Comparison of ENCODE assay signal across 20 cellular contexts in the genomic region with DNA sequence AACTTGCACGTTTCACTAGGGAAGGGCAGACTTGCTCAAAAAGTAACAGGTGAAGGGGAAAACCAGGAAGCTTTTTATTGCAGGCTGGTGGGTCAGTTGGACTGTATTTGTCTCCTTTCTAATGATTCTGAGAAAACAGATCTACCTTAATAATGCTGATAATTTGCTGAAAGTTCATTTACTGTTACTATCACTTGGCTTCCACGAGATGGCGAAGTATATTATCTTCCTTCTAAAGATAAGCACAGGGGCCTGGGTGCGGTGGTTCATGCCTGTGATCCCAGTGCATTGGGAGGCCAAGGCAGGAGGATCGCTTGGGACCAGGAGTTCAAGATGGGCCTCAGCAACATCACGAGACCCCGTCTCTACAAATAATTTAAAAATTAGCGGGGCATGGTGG. TPM values are rescaled to one million over a fixed set of nuclear protein-coding genes. Genes with fewer than 3 reads are reported as not detected.
DNase-seq lines count a peak whose midpoint lies in the region; ATAC-seq, FAIRE-seq and TF ChIP-seq lines count a peak whose summit lies in the region.
"Had no signal": no experiment of that assay in that cellular context is flagged by ENCODE, and none has a peak within 500 bp of the region (broad histone marks: within the 10 kb centered on the region; RNA-seq: fewer than 3 reads in every experiment).

No MANE protein-coding gene starts in this region.

- H3K4me1 ChIP-seq in HepG2 (ENCODE audit: insufficient read depth, low read length) (no peaks in the 10 kb centered on the region), right lobe of liver (no peaks in the 10 kb centered on the region), OCI-LY1 (ENCODE audit: insufficient read depth, low read length, severe bottlenecking) (no peaks in the 10 kb centered on the region), endodermal cell (ENCODE audit: control insufficient read depth, insufficient read depth, low read length) (no peaks in the 10 kb centered on the region)
- H3K4me1 ChIP-seq: BLaER1 treated with 17β-estradiol and CSF1 and Interleukin-3, amounts not matched to agents 10 nM and 100 nM had no signal

- TF ChIP-seq CTCF in HepG2 (CRISPR knock-in tag; IDR thresholded peaks at IDR 0.05), result peak; percentile 19; the same call in 1 of the 2 replicates
- no peak for TF ChIP-seq CTCF in right lobe of liver (IDR thresholded peaks at IDR 0.05)
- peak; percentile 23; the same call in 1 of the 2 replicates for TF ChIP-seq CTCF in OCI-LY1 (IDR thresholded peaks at IDR 0.05; ENCODE audit: low read length)
- no peak for TF ChIP-seq CTCF in endodermal cell (conservative IDR thresholded peaks at IDR 0.05)

- intact Hi-C loops in HepG2 (cut with micrococcal nuclease; ENCODE audit: unreplicated experiment), result loop anchor here (5.0 kb wide), 1 partner anchor 538 kb away; no protein-coding TSS in a partner anchor
- intact Hi-C loops in right lobe of liver (cut with DNase I), result no loop called here

- no peak for FAIRE-seq in HepG2 (lab: Jason Lieb, UNC)
- FAIRE-seq: G401.6, GM12892, GM19239 had no signal

- H3K27me3 Mint-ChIP-seq in endodermal cell (ENCODE audit: insufficient read depth), result no peaks in the 10 kb centered on the region
- H3K27me3 Mint-ChIP-seq in naive thymus-derived CD8-positive, alpha-beta T cell, result peaks cover 0 to 15% (median 5%) of the 10 kb centered on the region in 5 donors

- H3K27ac ChIP-seq in HepG2 (ENCODE audit: extremely low read length, insufficient read depth, low read length) (no peak overlapping the region), right lobe of liver (no peak overlapping the region), OCI-LY1 (ENCODE audit: low read depth, low read length, poor library complexity, severe bottlenecking) (no peak overlapping the region), endodermal cell (ENCODE audit: low read depth, low read length) (no peak overlapping the region)
- H3K27ac ChIP-seq: BLaER1 treated with 17β-estradiol and CSF1 and Interleukin-3, amounts not matched to agents 10 nM and 100 nM had no signal

- H2AFZ ChIP-seq in HepG2 (ENCODE audit: low read length) (no peak overlapping the region), OCI-LY1 (ENCODE audit: low read length) (no peak overlapping the region)

- no peaks in the 10 kb centered on the region for H3K36me3 Mint-ChIP-seq in endodermal cell (ENCODE audit: low read depth)
- H3K36me3 Mint-ChIP-seq in naive thymus-derived CD8-positive, alpha-beta T cell, result no peaks in the 10 kb centered on the region
- H3K36me3 Mint-ChIP-seq: CD4-positive, alpha-beta memory T cell had no signal

- no peak overlapping the region for H3K4me3 Mint-ChIP-seq in endodermal cell
- no peak overlapping the region for H3K4me3 Mint-ChIP-seq in naive thymus-derived CD8-positive, alpha-beta T cell
- H3K4me3 Mint-ChIP-seq: CD4-positive, alpha-beta memory T cell; H9 had no signal

- H3K9me3 ChIP-seq in HepG2 (ENCODE audit: low read length) (no peaks in the 10 kb centered on the region), right lobe of liver (no peaks in the 10 kb centered on the region), OCI-LY1 (ENCODE audit: low read length) (no peaks in the 10 kb centered on the region), endodermal cell (ENCODE audit: control insufficient read depth, low read length) (no peaks in the 10 kb centered on the region)

- in situ Hi-C loops in HepG2 (cut with HindIII; ENCODE audit: extremely low pct_ligation_motif_present, low pct_unique_long_range_greater_than_20kb), result loop anchor here (10.0 kb wide), 1 partner anchor 541 kb away; no protein-coding TSS in a partner anchor
- in situ Hi-C loops in SK-MEL-5 (cut with HindIII; ENCODE audit: low pct_unique_long_range_greater_than_20kb, low sequenced_read_pairs), result no loop called here

- DNase-seq in HepG2 (ENCODE audit: low spot score) (no peak), right lobe of liver (no peak), SK-MEL-5 (ENCODE audit: low read depth, low spot score) (peak; percentile 37), endodermal cell (peak; percentile 2), inferior parietal cortex (ENCODE audit: extremely low spot score) (no peak), HK-2 (ENCODE audit: unreplicated experiment) (no peak)
- no peak for DNase-seq in naive thymus-derived CD8-positive, alpha-beta T cell
- DNase-seq: ACHN; CD4-positive, alpha-beta memory T cell; DMS79; EL; GOT3; H9 had no signal

- WGBS in HepG2 (ENCODE audit: low lambda C conversion rate), result 32% methylated on average over 8 of the region's 8 CpGs
- 70% methylated on average over 7 of the region's 8 CpGs for WGBS in right lobe of liver (ENCODE audit: insufficient coverage, low coverage, low lambda C conversion rate, missing lambda C conversion rate)
- WGBS in endodermal cell (ENCODE audit: insufficient coverage in 1 of 2, insufficient read length in 1 of 2), 2 experiments, result 90 to 93% methylated on average over 8 of the region's 8 CpGs

- H3K27ac Mint-ChIP-seq in endodermal cell, result no peak overlapping the region
- no peak overlapping the region for H3K27ac Mint-ChIP-seq in naive thymus-derived CD8-positive, alpha-beta T cell
- H3K27ac Mint-ChIP-seq: CD4-positive, alpha-beta memory T cell had no signal

- H3K4me2 ChIP-seq in HepG2 (ENCODE audit: low read depth, low read length), result no peak overlapping the region
- H3K4me2 ChIP-seq in OCI-LY1 (ENCODE audit: low read length), result no peak overlapping the region
- H3K4me2 ChIP-seq: BLaER1 treated with 17β-estradiol and CSF1 and Interleukin-3, amounts not matched to agents 10 nM and 100 nM had no signal

- H3K36me3 ChIP-seq in HepG2 (replicated peaks in 1 of 2; ENCODE audit: control insufficient read depth in 1 of 2, insufficient read depth in 2 of 2, low read length in 2 of 2) (no peaks in the 10 kb centered on the region), right lobe of liver (no peaks in the 10 kb centered on the region), OCI-LY1 (ENCODE audit: insufficient read depth, low read length) (no peaks in the 10 kb centered on the region), endodermal cell (ENCODE audit: control insufficient read depth, insufficient read depth, low read length) (no peaks in the 10 kb centered on the region)
- H3K36me3 ChIP-seq: BLaER1 treated with 17β-estradiol and CSF1 and Interleukin-3, amounts not matched to agents 10 nM and 100 nM had no signal

- CTCF ChIA-PET in HepG2 (lab: Yijun Ruan, JAX; ENCODE audit: low intra/inter-chr PET ratio, low total read pairs), result interaction anchor here (1.1 kb wide), 2 partner anchors 246 to 536 kb away, joined by 3 to 5 read pairs; no protein-coding TSS in a partner anchor

- peaks cover 2% of the 10 kb centered on the region for H3K9me3 Mint-ChIP-seq in endodermal cell
- peaks cover 0 to under 1% (median 0%) of the 10 kb centered on the region in 9 donors for H3K9me3 Mint-ChIP-seq in naive thymus-derived CD8-positive, alpha-beta T cell
- H3K9me3 Mint-ChIP-seq: H9 had no signal

- H3K9me2 ChIP-seq in OCI-LY1 (ENCODE audit: low read depth, low read length), result no peaks in the 10 kb centered on the region

- H3K27me3 ChIP-seq in HepG2 (ENCODE audit: control insufficient read depth in 1 of 2, insufficient read depth in 2 of 2, low read length in 2 of 2) (0 out of 5 replicates have a peak, but pooled peaks cover 0 to 3% of the 10 kb centered on the region in 2 experiments), right lobe of liver (no peaks in the 10 kb centered on the region), OCI-LY1 (ENCODE audit: insufficient read depth, low read length) (no peaks in the 10 kb centered on the region), endodermal cell (ENCODE audit: control insufficient read depth, insufficient read depth, low read length, poor library complexity, severe bottlenecking) (no peaks in the 10 kb centered on the region)
- H3K27me3 ChIP-seq: BLaER1 treated with 17β-estradiol and CSF1 and Interleukin-3, amounts not matched to agents 10 nM and 100 nM had no signal

- no peak for TF ChIP-seq RAD21 in HepG2 (CRISPR knock-in tag; IDR thresholded peaks at IDR 0.05)

- TF ChIP-seq EP300 in HepG2 (IDR thresholded peaks at IDR 0.05; ENCODE audit: low read depth in 2 of 2, low read length in 2 of 2) (no peak), HepG2 (CRISPR knock-in tag; IDR thresholded peaks at IDR 0.05; ENCODE audit: borderline replicate concordance) (no peak)

- BruUV-seq in HepG2 (replicated peaks; lab: Mats Ljungman, UMichigan), result no TSS peak

- H3K9ac ChIP-seq in HepG2 (ENCODE audit: insufficient read depth, low read depth, low read length) (no peak overlapping the region), OCI-LY1 (ENCODE audit: low read length) (no peak overlapping the region), endodermal cell (ENCODE audit: extremely low read depth, low read length, poor library complexity, severe bottlenecking) (no peak overlapping the region)
- H3K9ac ChIP-seq: BLaER1 treated with 17β-estradiol and CSF1 and Interleukin-3, amounts not matched to agents 10 nM and 100 nM had no signal

- peaks cover 2% of the 10 kb centered on the region for H3K4me1 Mint-ChIP-seq in endodermal cell
- H3K4me1 Mint-ChIP-seq in naive thymus-derived CD8-positive, alpha-beta T cell, result no peaks in the 10 kb centered on the region
- H3K4me1 Mint-ChIP-seq: CD4-positive, alpha-beta memory T cell; H9 had no signal

- POLR2A ChIA-PET in HepG2 (lab: Yijun Ruan, JAX), result no interaction called here
- POLR2A ChIA-PET in naive thymus-derived CD8-positive, alpha-beta T cell (lab: Charles Lee), result no interaction called here

- TF ChIP-seq POLR2A in HepG2 (IDR thresholded peaks at IDR 0.05; ENCODE audit: insufficient read depth in 1 of 2, low read depth in 2 of 2, low read length in 2 of 2) (no peak), right lobe of liver (IDR thresholded peaks at IDR 0.05) (no peak)

- no peaks in the 10 kb centered on the region for H3F3A ChIP-seq in OCI-LY1 (ENCODE audit: insufficient read depth, low read length)

- ATAC-seq in HepG2, result no peak; the same call in 2 of the 3 replicates
- ATAC-seq in right lobe of liver, result no peak
- no peak for ATAC-seq in naive thymus-derived CD8-positive, alpha-beta T cell

- no peak overlapping the region for H3K4me3 ChIP-seq in HepG2 (replicated peaks in 1 of 3; ENCODE audit: insufficient read depth in 1 of 3, low read depth in 2 of 3, low read length in 3 of 3)
- H3K4me3 ChIP-seq in right lobe of liver, result no peak overlapping the region
- H3K4me3 ChIP-seq in OCI-LY1 (ENCODE audit: low read depth, low read length, poor library complexity, severe bottlenecking), result no peak overlapping the region
- no peak overlapping the region for H3K4me3 ChIP-seq in endodermal cell (ENCODE audit: low read length)
- H3K4me3 ChIP-seq: BLaER1 treated with 17β-estradiol and CSF1 and Interleukin-3, amounts not matched to agents 10 nM and 100 nM had no signal

- H4K20me1 ChIP-seq in HepG2 (ENCODE audit: insufficient read depth, low read length) (no peaks in the 10 kb centered on the region), OCI-LY1 (ENCODE audit: insufficient read depth, low read length) (no peaks in the 10 kb centered on the region)
- H4K20me1 ChIP-seq: BLaER1 treated with 17β-estradiol and CSF1 and Interleukin-3, amounts not matched to agents 10 nM and 100 nM had no signal

- H3K79me2 ChIP-seq in HepG2 (ENCODE audit: insufficient read depth, low read length), result no peaks in the 10 kb centered on the region
- no peaks in the 10 kb centered on the region for H3K79me2 ChIP-seq in OCI-LY1 (ENCODE audit: insufficient read depth, low read length)

RNA-seq across cellular contexts. Expression of gene CCKAR, which starts 16.4 kb away (rescaled TPM):
- not detected in 2 replicates for total RNA-seq in HepG2 (2016; rRNA removed; fragmentation: Illumina TruSeq; extraction: Trizol)
- total RNA-seq in HepG2 (2016; cell fraction: cytosol; rRNA removed; fragmentation: Illumina TruSeq; extraction: Trizol; ENCODE audit: low read depth), result not detected in 2 replicates
- not detected in 2 replicates for total RNA-seq in HepG2 (2016; cell fraction: insoluble cytoplasmic fraction; rRNA removed; fragmentation: Illumina TruSeq; extraction: Trizol)
- total RNA-seq in HepG2 (2016; cell fraction: membrane; rRNA removed; fragmentation: Illumina TruSeq; extraction: Trizol), result not detected in 2 replicates
- total RNA-seq in HepG2 (2016; cell fraction: nucleus; rRNA removed; fragmentation: Illumina TruSeq; extraction: Trizol), result not detected in 2 replicates
- not detected in 2 replicates for polyA plus RNA-seq in HepG2 (2011; rRNA removed)
- not detected in 2 replicates for polyA plus RNA-seq in HepG2 (2011; cell fraction: cytosol; rRNA removed)
- polyA plus RNA-seq in HepG2 (2011; cell fraction: nucleus; rRNA removed), result not detected in 2 replicates
- polyA plus RNA-seq in HepG2 (2012), result not detected in 2 replicates
- polyA plus RNA-seq in HepG2 (2016; cell fraction: cytosol; fragmentation: Illumina TruSeq; extraction: Trizol; ENCODE audit: low read depth), result not detected in 2 replicates
- not detected in 2 replicates for polyA plus RNA-seq in HepG2 (2016; cell fraction: insoluble cytoplasmic fraction; fragmentation: Illumina TruSeq; extraction: Trizol; ENCODE audit: low read depth)
- polyA plus RNA-seq in HepG2 (2016; cell fraction: membrane; fragmentation: Illumina TruSeq; extraction: Trizol; ENCODE audit: low read depth), result not detected in 2 replicates
- polyA plus RNA-seq in HepG2 (2016; cell fraction: nucleus; fragmentation: Illumina TruSeq; extraction: Trizol; ENCODE audit: insufficient read depth, low read depth), result not detected in 2 replicates
- polyA minus RNA-seq in HepG2 (2011; rRNA and poly(A)+ RNA removed; ENCODE audit: low replicate concordance), result not detected in 2 replicates
- polyA minus RNA-seq in HepG2 (2011; cell fraction: cytosol; rRNA and poly(A)+ RNA removed), result not detected in 2 replicates
- polyA minus RNA-seq in HepG2 (2011; cell fraction: nucleus; rRNA and poly(A)+ RNA removed), result not detected in 2 replicates
- total RNA-seq in right lobe of liver, result not detected
- not detected in 2 replicates for total RNA-seq in SK-MEL-5 (2014; rRNA removed; shearing (Covaris generic))
- not detected in 2 replicates for polyA plus RNA-seq in SK-MEL-5 (2015; cell fraction: cytosol; rRNA removed)
- 0.17 TPM in 1 of 2 replicates, not detected in the other for polyA plus RNA-seq in SK-MEL-5 (2015; cell fraction: nucleus; rRNA removed)
- total RNA-seq in endodermal cell, result not detected
- not detected for polyA plus RNA-seq in endodermal cell (2013, experiment 1 of 2)
- polyA plus RNA-seq in endodermal cell (2013, experiment 2 of 2), result not detected
- not detected for total RNA-seq in naive thymus-derived CD8-positive, alpha-beta T cell
- not detected for polyA plus RNA-seq in naive thymus-derived CD8-positive, alpha-beta T cell
- total RNA-seq: A172; CD4-positive, alpha-beta memory T cell; H9; HT1080 had no signal
- polyA plus RNA-seq: CD4-positive, alpha-beta memory T cell had no signal

Comparison
In these comparisons a context has a peak if more than half of its experiments do, and no peak if none do; other contexts are left out.
1. CTCF ChIP-seq: peak in HepG2 (single experiment) and OCI-LY1 (single experiment); none in right lobe of liver (0 of 4) and endodermal cell (single experiment).
2. DNase-seq: peak in SK-MEL-5 (single experiment) and endodermal cell (single experiment); none in HepG2 (single experiment), right lobe of liver (0 of 3), inferior parietal cortex (single experiment), naive thymus-derived CD8-positive, alpha-beta T cell (0 of 10) and HK-2 (single experiment).